10 cellular contexts compared by ENCODE assay signal in the genomic region with DNA sequence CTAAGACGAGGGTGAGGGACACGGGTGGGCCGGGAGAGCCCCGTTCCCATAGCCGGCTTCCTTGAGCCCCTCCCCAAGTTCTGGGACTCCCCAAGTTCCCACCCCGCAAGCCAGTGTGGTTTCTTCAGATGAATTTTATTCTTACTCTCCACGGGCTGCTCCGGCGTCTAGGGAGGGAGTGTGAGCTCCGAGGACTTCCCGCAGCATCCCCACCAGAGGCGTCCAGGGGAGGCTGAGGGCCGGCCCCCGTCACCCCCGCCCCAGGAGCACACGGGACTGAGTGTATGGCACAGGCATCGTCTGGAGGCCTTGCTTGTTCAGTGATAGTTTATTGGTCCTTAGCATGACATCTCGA. TPM values are rescaled to one million over a fixed set of nuclear protein-coding genes. Genes with fewer than 3 reads are reported as not detected.
A peak's percentile ranks its signal among the peaks of the same experiment; 100 is the strongest.
DNase-seq lines count a peak whose midpoint lies in the region; ATAC-seq and TF ChIP-seq lines count a peak whose summit lies in the region.
"Had no signal": no experiment of that assay in that cellular context is flagged by ENCODE, and none has a peak within 500 bp of the region (broad histone marks: within the 10 kb centered on the region; RNA-seq: fewer than 3 reads in every experiment).

No MANE protein-coding gene starts in this region.

- POLR2A ChIA-PET in T-cell (lab: Charles Lee) = no interaction called here

- no peaks in the 10 kb centered on the region; the same call in 1 of the 2 replicates for H4K20me1 ChIP-seq in DOHH2 (ENCODE audit: control insufficient read depth, insufficient read depth, low read depth, low read length)

- H3K27me3 ChIP-seq in DOHH2 (ENCODE audit: control insufficient read depth, low read length) = peaks cover 28% of the 10 kb centered on the region

- H3K27me3 Mint-ChIP-seq in T-cell = peaks cover 19 to 30% of the 10 kb centered on the region in 2 donors

- H3K4me2 ChIP-seq in DOHH2 (ENCODE audit: low read length) = 0 out of 2 replicates have a peak overlapping the region, but pooled peaks have one; percentile 6

- DNase-seq in T-cell (no peak), fibroblast of villous mesenchyme (ENCODE audit: low read depth) (no peak), retinal pigment epithelial cell (ENCODE audit: low read depth) (no peak), NCI-H345 treated with DMSO at 0.1 percent for 48 hours (lab: John Stamatoyannopoulos, UW; ENCODE audit: unreplicated experiment) (no peak), cerebellum (ENCODE audit: low spot score) (no peak)
- DNase-seq: occipital lobe had no signal

- CTCF ChIA-PET in T-cell (lab: Charles Lee) = no interaction called here

- no peaks in the 10 kb centered on the region for H3K4me1 ChIP-seq in DOHH2 (ENCODE audit: control insufficient read depth, low read length)

- H3K36me3 ChIP-seq in DOHH2 (ENCODE audit: control insufficient read depth, low read length) = no peaks in the 10 kb centered on the region

- H3K27ac ChIP-seq in DOHH2 (ENCODE audit: low read depth, low read length) = no peak overlapping the region
- H3K27ac ChIP-seq: VCaP had no signal

- no peaks in the 10 kb centered on the region for H3F3A ChIP-seq in DOHH2 (ENCODE audit: control insufficient read depth, insufficient read depth)

- H3K4me3 ChIP-seq in DOHH2 (ENCODE audit: low read length) (no peak overlapping the region), fibroblast of villous mesenchyme (ENCODE audit: low read depth, low read length) (peak overlapping the region; percentile 42), retinal pigment epithelial cell (ENCODE audit: low read length) (peak overlapping the region; percentile 22)

- no peaks in the 10 kb centered on the region for H3K9me2 ChIP-seq in DOHH2 (replicated peaks; ENCODE audit: control insufficient read depth, low read length)

- no peaks in the 10 kb centered on the region for H3K79me2 ChIP-seq in DOHH2 (ENCODE audit: control insufficient read depth, low read length)

- no peaks in the 10 kb centered on the region for H3K9me3 Mint-ChIP-seq in T-cell
- H3K9me3 Mint-ChIP-seq: brain had no signal

- peaks cover 8% of the 10 kb centered on the region for H3K36me3 Mint-ChIP-seq in T-cell

- no peak overlapping the region for H3K27ac Mint-ChIP-seq in T-cell
- H3K27ac Mint-ChIP-seq: brain had no signal

- peak overlapping the region in 2 of 3 donors; percentile 31 to 44 for H3K4me3 Mint-ChIP-seq in T-cell

- H3K9me3 ChIP-seq in DOHH2 (ENCODE audit: control insufficient read depth, insufficient read depth, low read length) = no peaks in the 10 kb centered on the region

- ATAC-seq in T-cell (replicated peaks in 1 of 4) (peak in 3 of 4 experiments; percentile 28 to 38 (median 32)), HG02981 (IDR thresholded peaks at IDR 0.05; ENCODE audit: unreplicated experiment) (no peak)

- H3K4me1 Mint-ChIP-seq in T-cell = peaks cover 0 to 5% (median 4%) of the 10 kb centered on the region in 3 donors

- TF ChIP-seq CTCF in DOHH2 (IDR thresholded peaks at IDR 0.05; ENCODE audit: low read depth, low read length, poor library complexity, severe bottlenecking) (no peak), fibroblast of villous mesenchyme (IDR thresholded peaks at IDR 0.05; ENCODE audit: insufficient read depth, low read depth, low read length) (no peak), retinal pigment epithelial cell (conservative IDR thresholded peaks at IDR 0.05; ENCODE audit: low read depth, low read length) (no peak)

RNA-seq across cellular contexts. Expression of a gene that starts 10.0 kb away (rescaled TPM):
- total RNA-seq in T-cell (1 to 10 TPM in 3 of 5 donors, under 1 TPM in 2; 0.43 to 3.9 (median 1.4) TPM), fibroblast of villous mesenchyme (1.6 and 1.7 TPM in 2 replicates), cerebellum (0.36 TPM)
- total RNA-seq: occipital lobe had no signal

RNA-seq across cellular contexts. Expression of a gene that starts 39.7 kb away (rescaled TPM):
- total RNA-seq in T-cell (10 to 100 TPM; 41.6 to 67.6 (median 61.8) TPM), fibroblast of villous mesenchyme (29.8 and 40.3 TPM in 2 replicates), cerebellum (14.2 TPM)

RNA-seq across cellular contexts. Expression of a gene that starts 44.5 kb away (rescaled TPM):
- total RNA-seq in T-cell (10 to 100 TPM; 44.6 to 76.3 (median 68.2) TPM), fibroblast of villous mesenchyme (19.0 and 21.6 TPM in 2 replicates), cerebellum (25.1 TPM)
